9 cellular contexts compared by ENCODE assay signal in genomic region chr9:87337335-87338074, GRCh38.
DNase-seq lines count a peak whose midpoint lies in the region; ATAC-seq, FAIRE-seq and TF ChIP-seq lines count a peak whose summit lies in the region.
"Had no signal": no experiment of that assay in that cellular context is flagged by ENCODE, and none has a peak within 500 bp of the region (broad histone marks: within the 10 kb centered on the region; RNA-seq: fewer than 3 reads in every experiment).

No MANE protein-coding gene starts in this region.

- no peaks in the 10 kb centered on the region for H3K36me3 ChIP-seq in keratinocyte (ENCODE audit: control insufficient read depth in 2 of 2, extremely low read depth in 1 of 2, insufficient read depth in 2 of 2, low read length in 2 of 2)
- no peaks in the 10 kb centered on the region for H3K36me3 ChIP-seq in testis (ENCODE audit: low read depth, missing control alignments)
- H3K36me3 ChIP-seq: BLaER1 treated with 17β-estradiol and CSF1 and Interleukin-3, amounts not matched to agents 10 nM and 100 nM had no signal

- peak overlapping the region; percentile 38 for H3K4me3 ChIP-seq in astrocyte of the spinal cord (ENCODE audit: low read depth, low read length)
- H3K4me3 ChIP-seq in keratinocyte (ENCODE audit: control insufficient read depth in 2 of 3, extremely low read depth in 1 of 3, insufficient read depth in 2 of 3, low read depth in 1 of 3, low read length in 3 of 3) = peak overlapping the region in 2 of 3 experiments; percentile 65 to 66
- H3K4me3 ChIP-seq in testis = peak overlapping the region; percentile 10 to 14
- H3K4me3 ChIP-seq: BLaER1 treated with 17β-estradiol and CSF1 and Interleukin-3, amounts not matched to agents 10 nM and 100 nM had no signal

- H3K27ac Mint-ChIP-seq in T-helper 2 cell treated with Interferon-gamma antibody and Interleukin-4, amounts not matched to agents 5 μg/mL and 100 μg/mL, for 36 hours = no peak overlapping the region
- H3K27ac Mint-ChIP-seq in activated CD4-positive, alpha-beta T cell treated with anti-CD3 and anti-CD28 coated beads, Interleukin-2, amount 10 ng/mL, durations not matched to agents 7 days and 5 days = no peak overlapping the region

- no peaks in the 10 kb centered on the region for H4K20me1 ChIP-seq in keratinocyte (ENCODE audit: control insufficient read depth, extremely low read depth, insufficient read depth, low read length)
- H4K20me1 ChIP-seq: BLaER1 treated with 17β-estradiol and CSF1 and Interleukin-3, amounts not matched to agents 10 nM and 100 nM had no signal

- no peak overlapping the region for H3K9ac ChIP-seq in keratinocyte (ENCODE audit: control insufficient read depth, extremely low read depth, insufficient read depth, low read length)

- no peak for TF ChIP-seq CTCF in astrocyte of the spinal cord (IDR thresholded peaks at IDR 0.05; ENCODE audit: low read depth, low read length)
- no peak for TF ChIP-seq CTCF in keratinocyte (optimal IDR thresholded peaks at IDR 0.05 in 1 of 3, IDR thresholded peaks at IDR 0.05 in 1 of 3, conservative IDR thresholded peaks at IDR 0.05 in 1 of 3; ENCODE audit: extremely low read depth in 1 of 3, insufficient read depth in 2 of 3, low read length in 3 of 3)
- TF ChIP-seq CTCF in testis (IDR thresholded peaks at IDR 0.05) = no peak

- in situ Hi-C loops in astrocyte of the spinal cord (cut with HindIII; ENCODE audit: low sequenced_read_pairs) = no loop called here

- peak overlapping the region; percentile 76 for H2AFZ ChIP-seq in keratinocyte (ENCODE audit: control insufficient read depth, low read length)

- CTCF ChIA-PET in activated CD4-positive, alpha-beta T cell treated with anti-CD3 and anti-CD28 coated beads, Interleukin-2, amount 10 ng/mL, durations not matched to agents 7 days and 5 days (lab: Charles Lee) = no interaction called here

- 5 to 7% methylated on average over 13 of the region's 13 CpGs for WGBS in testis, 2 donors

- no peaks in the 10 kb centered on the region for H3K27me3 ChIP-seq in keratinocyte (ENCODE audit: control insufficient read depth, extremely low read depth, insufficient read depth, low read length)
- H3K27me3 ChIP-seq in testis = no peaks in the 10 kb centered on the region

- dilution Hi-C loops in keratinocyte (cut with MboI; ENCODE audit: extremely low pct_ligation_motif_present, low sequenced_read_pairs) = no loop called here

- POLR2A ChIA-PET in activated CD4-positive, alpha-beta T cell treated with anti-CD3 and anti-CD28 coated beads, Interleukin-2, amount 10 ng/mL, durations not matched to agents 7 days and 5 days (lab: Charles Lee) = no interaction called here

- H3K4me1 Mint-ChIP-seq in T-helper 2 cell treated with Interferon-gamma antibody and Interleukin-4, amounts not matched to agents 5 μg/mL and 100 μg/mL, for 36 hours (ENCODE audit: low read depth) = peaks cover 3% of the 10 kb centered on the region
- H3K4me1 Mint-ChIP-seq in activated CD4-positive, alpha-beta T cell treated with anti-CD3 and anti-CD28 coated beads, Interleukin-2, amount 10 ng/mL, durations not matched to agents 7 days and 5 days = peaks cover 5% of the 10 kb centered on the region

- H3K9me3 ChIP-seq in keratinocyte (ENCODE audit: control insufficient read depth, low read depth, low read length) (no peaks in the 10 kb centered on the region), testis (no peaks in the 10 kb centered on the region)

- H3K27ac ChIP-seq in keratinocyte (ENCODE audit: control insufficient read depth, insufficient read depth, low read length) (no peak overlapping the region), testis (no peak overlapping the region)
- H3K27ac ChIP-seq: BLaER1 treated with 17β-estradiol and CSF1 and Interleukin-3, amounts not matched to agents 10 nM and 100 nM had no signal

- H3K9me1 ChIP-seq in keratinocyte (ENCODE audit: control insufficient read depth, extremely low read depth, insufficient read depth, low read length) = no peaks in the 10 kb centered on the region

- no peak for DNase-seq in T-helper 2 cell treated with Interferon-gamma antibody and Interleukin-4, amounts not matched to agents 5 μg/mL and 100 μg/mL, for 36 hours (ENCODE audit: low spot score)
- no peak for DNase-seq in T-helper 2 cell
- DNase-seq in astrocyte of the spinal cord (ENCODE audit: low read depth, low spot score) = peak; percentile 40
- peak; percentile 2 for DNase-seq in keratinocyte (ENCODE audit: low read depth, low spot score)
- peak; percentile 46 for DNase-seq in testis
- DNase-seq in activated CD4-positive, alpha-beta T cell treated with anti-CD3 and anti-CD28 coated beads, Interleukin-2, amount 10 ng/mL, durations not matched to agents 7 days and 5 days = no peak
- DNase-seq in SHP77 (lab: John Stamatoyannopoulos, UW) = no peak

- H3K79me2 ChIP-seq in keratinocyte (ENCODE audit: control insufficient read depth, insufficient read depth, low read length) = no peaks in the 10 kb centered on the region

- no peak for FAIRE-seq in keratinocyte (lab: Jason Lieb, UNC)

- ATAC-seq in GM18498 (IDR thresholded peaks at IDR 0.05; ENCODE audit: unreplicated experiment) = no peak

- TF ChIP-seq POLR2A in testis (IDR thresholded peaks at IDR 0.05) = no peak

- peak overlapping the region; percentile 44 for H3K4me3 Mint-ChIP-seq in T-helper 2 cell treated with Interferon-gamma antibody and Interleukin-4, amounts not matched to agents 5 μg/mL and 100 μg/mL, for 36 hours
- no peak overlapping the region for H3K4me3 Mint-ChIP-seq in activated CD4-positive, alpha-beta T cell treated with anti-CD3 and anti-CD28 coated beads, Interleukin-2, amount 10 ng/mL, durations not matched to agents 7 days and 5 days

- H3K4me2 ChIP-seq in keratinocyte (ENCODE audit: control insufficient read depth, extremely low read depth, insufficient read depth, low read depth, low read length) = peak overlapping the region; percentile 95

- intact Hi-C loops in testis (cut with DNase I; ENCODE audit: low total_unique reads) = loop anchor here (5.0 kb wide), 2 partner anchors 160 to 325 kb away; partner anchors contain the start of gene DAPK1

- no peaks in the 10 kb centered on the region for H3K36me3 Mint-ChIP-seq in T-helper 2 cell treated with Interferon-gamma antibody and Interleukin-4, amounts not matched to agents 5 μg/mL and 100 μg/mL, for 36 hours (ENCODE audit: low read depth)
- no peaks in the 10 kb centered on the region for H3K36me3 Mint-ChIP-seq in activated CD4-positive, alpha-beta T cell treated with anti-CD3 and anti-CD28 coated beads, Interleukin-2, amount 10 ng/mL, durations not matched to agents 7 days and 5 days (ENCODE audit: low read depth)

- peaks cover 12% of the 10 kb centered on the region for H3K4me1 ChIP-seq in keratinocyte (ENCODE audit: control insufficient read depth, extremely low read depth, insufficient read depth, low read length)
- peaks cover 9% of the 10 kb centered on the region for H3K4me1 ChIP-seq in testis

- peaks cover 30% of the 10 kb centered on the region for H3K27me3 Mint-ChIP-seq in T-helper 2 cell treated with Interferon-gamma antibody and Interleukin-4, amounts not matched to agents 5 μg/mL and 100 μg/mL, for 36 hours (ENCODE audit: low read depth)
- peaks cover 25% of the 10 kb centered on the region for H3K27me3 Mint-ChIP-seq in activated CD4-positive, alpha-beta T cell treated with anti-CD3 and anti-CD28 coated beads, Interleukin-2, amount 10 ng/mL, durations not matched to agents 7 days and 5 days

- H3K9me3 Mint-ChIP-seq in T-helper 2 cell treated with Interferon-gamma antibody and Interleukin-4, amounts not matched to agents 5 μg/mL and 100 μg/mL, for 36 hours = no peaks in the 10 kb centered on the region
- H3K9me3 Mint-ChIP-seq in activated CD4-positive, alpha-beta T cell treated with anti-CD3 and anti-CD28 coated beads, Interleukin-2, amount 10 ng/mL, durations not matched to agents 7 days and 5 days = no peaks in the 10 kb centered on the region

Comparison
In these comparisons a context has a peak if more than half of its experiments do, and no peak if none do; other contexts are left out.
1. DNase-seq: peak in astrocyte of the spinal cord (single experiment), keratinocyte (single experiment) and testis (single experiment); none in T-helper 2 cell treated with Interferon-gamma antibody and Interleukin-4, amounts not matched to agents 5 μg/mL and 100 μg/mL, for 36 hours (single experiment), T-helper 2 cell (0 of 5), activated CD4-positive, alpha-beta T cell treated with anti-CD3 and anti-CD28 coated beads, Interleukin-2, amount 10 ng/mL, durations not matched to agents 7 days and 5 days (single experiment) and SHP77 (0 of 2).
2. H3K4me3 ChIP-seq: peak in every context shown above with its lines; median percentile 66 in keratinocyte; 38 in astrocyte of the spinal cord; 12 in testis.